1 cellular context compared by ENCODE assay signal in the genomic region with DNA sequence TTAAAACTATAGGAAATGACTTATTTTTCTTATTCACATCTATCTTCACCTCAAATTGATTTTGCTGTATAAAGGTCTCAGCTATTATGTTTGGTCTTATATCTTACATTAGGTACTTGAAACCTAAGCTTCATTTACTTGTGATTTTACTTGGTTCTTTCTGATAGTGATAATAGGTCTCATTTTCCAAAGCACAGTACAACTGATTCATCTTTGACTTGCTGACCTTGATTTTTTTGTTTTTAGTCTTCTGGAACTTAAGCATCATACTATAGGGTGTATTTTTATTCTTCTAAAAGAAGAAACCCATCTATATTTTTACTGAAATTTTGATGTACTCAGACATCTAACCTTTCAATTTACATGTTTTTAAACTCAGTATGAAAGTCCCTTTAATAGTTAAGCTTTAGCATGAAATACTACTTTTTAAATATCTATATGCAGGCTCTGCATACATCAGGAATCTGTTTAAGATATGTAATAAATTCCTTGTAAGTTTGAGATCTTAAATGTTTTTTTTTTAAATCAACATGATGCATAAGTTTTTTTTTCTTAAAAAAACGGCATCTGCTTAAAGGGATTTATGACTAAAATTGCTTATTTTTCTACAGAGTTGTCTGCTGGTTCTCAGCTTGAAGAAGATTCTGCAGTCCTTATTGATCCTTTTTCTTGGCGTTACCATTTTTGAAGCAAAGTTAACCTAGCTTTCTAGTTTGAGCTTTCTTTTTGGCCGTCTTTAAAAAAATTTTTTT.
TF ChIP-seq lines count a peak whose summit lies in the region.

No MANE protein-coding gene starts in this region.

TF ChIP-seq in HepG2, 621 proteins besides CTCF, POLR2A, EP300 and RAD21:
- TF ChIP-seq, protein P1, sequence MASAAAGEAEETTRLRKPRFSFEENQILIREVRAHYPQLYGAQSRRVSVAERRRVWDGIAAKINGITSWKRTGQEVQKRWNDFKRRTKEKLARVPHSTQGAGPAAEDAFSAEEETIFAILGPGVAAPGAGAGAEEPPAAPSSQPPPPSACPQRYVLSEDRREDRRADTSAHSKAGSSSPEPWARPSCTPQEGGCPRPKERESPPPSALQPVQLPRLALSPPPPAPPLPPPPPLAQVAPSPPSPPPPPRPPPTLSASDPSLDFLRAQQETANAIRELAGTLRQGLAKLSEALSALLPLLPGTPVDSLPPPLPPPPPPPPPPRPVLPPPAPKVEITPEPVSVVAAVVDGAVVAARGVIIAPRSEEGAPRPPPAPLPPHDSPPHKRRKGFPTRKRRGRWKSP (CRISPR knock-in tag; IDR thresholded peaks at IDR 0.05) = no peak
- TF ChIP-seq LCORL (IDR thresholded peaks at IDR 0.05) (no peak), LCORL (CRISPR knock-in tag; IDR thresholded peaks at IDR 0.05) (no peak), MTF2 (CRISPR knock-in tag; IDR thresholded peaks at IDR 0.05; ENCODE audit: borderline replicate concordance) (no peak), KAT2B (IDR thresholded peaks at IDR 0.05; ENCODE audit: borderline replicate concordance, low read depth, low read length) (no peak), ZNF614 (CRISPR knock-in tag; IDR thresholded peaks at IDR 0.05; ENCODE audit: borderline replicate concordance) (no peak), ZNF547 (CRISPR knock-in tag; IDR thresholded peaks at IDR 0.05) (no peak), ZNF878 (CRISPR knock-in tag; IDR thresholded peaks at IDR 0.05) (no peak), CBFB (CRISPR knock-in tag; IDR thresholded peaks at IDR 0.05) (no peak), KDM5A (IDR thresholded peaks at IDR 0.05; ENCODE audit: borderline replicate concordance, low read length) (no peak), ZNF577 (CRISPR knock-in tag; IDR thresholded peaks at IDR 0.05; ENCODE audit: borderline replicate concordance, low read depth) (no peak), PITX1 (CRISPR knock-in tag; IDR thresholded peaks at IDR 0.05) (no peak), ZNF766 (CRISPR knock-in tag; IDR thresholded peaks at IDR 0.05; ENCODE audit: borderline replicate concordance) (no peak), ZKSCAN8 (CRISPR knock-in tag; IDR thresholded peaks at IDR 0.05; ENCODE audit: borderline replicate concordance) (no peak), KLF9 (CRISPR knock-in tag; IDR thresholded peaks at IDR 0.05; ENCODE audit: low read depth) (no peak)
- TF ChIP-seq, protein P2, sequence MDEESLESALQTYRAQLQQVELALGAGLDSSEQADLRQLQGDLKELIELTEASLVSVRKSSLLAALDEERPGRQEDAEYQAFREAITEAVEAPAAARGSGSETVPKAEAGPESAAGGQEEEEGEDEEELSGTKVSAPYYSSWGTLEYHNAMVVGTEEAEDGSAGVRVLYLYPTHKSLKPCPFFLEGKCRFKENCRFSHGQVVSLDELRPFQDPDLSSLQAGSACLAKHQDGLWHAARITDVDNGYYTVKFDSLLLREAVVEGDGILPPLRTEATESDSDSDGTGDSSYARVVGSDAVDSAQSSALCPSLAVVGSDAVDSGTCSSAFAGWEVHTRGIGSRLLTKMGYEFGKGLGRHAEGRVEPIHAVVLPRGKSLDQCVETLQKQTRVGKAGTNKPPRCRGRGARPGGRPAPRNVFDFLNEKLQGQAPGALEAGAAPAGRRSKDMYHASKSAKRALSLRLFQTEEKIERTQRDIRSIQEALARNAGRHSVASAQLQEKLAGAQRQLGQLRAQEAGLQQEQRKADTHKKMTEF (CRISPR knock-in tag; IDR thresholded peaks at IDR 0.05) = no peak
- TF ChIP-seq, protein P3, sequence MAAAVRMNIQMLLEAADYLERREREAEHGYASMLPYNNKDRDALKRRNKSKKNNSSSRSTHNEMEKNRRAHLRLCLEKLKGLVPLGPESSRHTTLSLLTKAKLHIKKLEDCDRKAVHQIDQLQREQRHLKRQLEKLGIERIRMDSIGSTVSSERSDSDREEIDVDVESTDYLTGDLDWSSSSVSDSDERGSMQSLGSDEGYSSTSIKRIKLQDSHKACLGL (CRISPR knock-in tag; IDR thresholded peaks at IDR 0.05) = no peak
- TF ChIP-seq, protein P4, sequence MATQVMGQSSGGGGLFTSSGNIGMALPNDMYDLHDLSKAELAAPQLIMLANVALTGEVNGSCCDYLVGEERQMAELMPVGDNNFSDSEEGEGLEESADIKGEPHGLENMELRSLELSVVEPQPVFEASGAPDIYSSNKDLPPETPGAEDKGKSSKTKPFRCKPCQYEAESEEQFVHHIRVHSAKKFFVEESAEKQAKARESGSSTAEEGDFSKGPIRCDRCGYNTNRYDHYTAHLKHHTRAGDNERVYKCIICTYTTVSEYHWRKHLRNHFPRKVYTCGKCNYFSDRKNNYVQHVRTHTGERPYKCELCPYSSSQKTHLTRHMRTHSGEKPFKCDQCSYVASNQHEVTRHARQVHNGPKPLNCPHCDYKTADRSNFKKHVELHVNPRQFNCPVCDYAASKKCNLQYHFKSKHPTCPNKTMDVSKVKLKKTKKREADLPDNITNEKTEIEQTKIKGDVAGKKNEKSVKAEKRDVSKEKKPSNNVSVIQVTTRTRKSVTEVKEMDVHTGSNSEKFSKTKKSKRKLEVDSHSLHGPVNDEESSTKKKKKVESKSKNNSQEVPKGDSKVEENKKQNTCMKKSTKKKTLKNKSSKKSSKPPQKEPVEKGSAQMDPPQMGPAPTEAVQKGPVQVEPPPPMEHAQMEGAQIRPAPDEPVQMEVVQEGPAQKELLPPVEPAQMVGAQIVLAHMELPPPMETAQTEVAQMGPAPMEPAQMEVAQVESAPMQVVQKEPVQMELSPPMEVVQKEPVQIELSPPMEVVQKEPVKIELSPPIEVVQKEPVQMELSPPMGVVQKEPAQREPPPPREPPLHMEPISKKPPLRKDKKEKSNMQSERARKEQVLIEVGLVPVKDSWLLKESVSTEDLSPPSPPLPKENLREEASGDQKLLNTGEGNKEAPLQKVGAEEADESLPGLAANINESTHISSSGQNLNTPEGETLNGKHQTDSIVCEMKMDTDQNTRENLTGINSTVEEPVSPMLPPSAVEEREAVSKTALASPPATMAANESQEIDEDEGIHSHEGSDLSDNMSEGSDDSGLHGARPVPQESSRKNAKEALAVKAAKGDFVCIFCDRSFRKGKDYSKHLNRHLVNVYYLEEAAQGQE (IDR thresholded peaks at IDR 0.05; ENCODE audit: borderline replicate concordance in 1 of 2, low read depth in 1 of 2, low read length in 2 of 2) = no peak
